ENCODE assay signal across 36 cellular contexts in the genomic region with DNA sequence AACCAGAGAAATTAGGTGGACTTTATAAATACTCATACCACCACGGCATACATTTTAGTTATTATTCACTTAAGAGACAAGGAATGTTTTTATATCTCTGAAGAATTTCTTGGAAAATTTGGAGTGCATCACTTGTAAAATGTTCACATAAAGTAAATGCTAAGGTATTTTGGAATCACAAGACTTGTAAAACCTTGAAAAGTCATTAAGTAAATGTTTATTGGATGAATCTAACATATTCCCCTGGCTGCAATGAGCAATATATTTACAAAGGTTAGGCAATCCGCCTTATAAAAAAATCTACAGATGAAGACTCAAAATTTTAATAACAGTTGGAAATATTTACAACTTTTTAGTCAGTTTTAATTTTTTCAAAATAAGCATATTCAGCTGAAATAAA.
"Had no signal": no experiment of that assay in that cellular context is flagged by ENCODE, and none has a peak within 500 bp of the region (broad histone marks: within the 10 kb centered on the region; RNA-seq: fewer than 3 reads in every experiment).

No MANE protein-coding gene starts in this region.

- DNase-seq: Karpas-422, Kasumi-1, MG63, MM.1S, MV-4-11, NCI-H1048, NCI-H1092, NCI-H1092 treated with DMSO at 0.1 percent for 48 hours, NCI-H1105, NCI-H1105 treated with DMSO at 0.1 percent for 48 hours, NCI-H1417, NCI-H1417 treated with DMSO at 0.1 percent for 48 hours, NCI-H1436, NCI-H1436 treated with DMSO at 0.1 percent for 48 hours, NCI-H146, NCI-H1694, NCI-H1694 treated with DMSO at 0.1 percent for 48 hours, NCI-H187, NCI-H187 treated with DMSO at 0.1 percent for 48 hours, NCI-H1930, NCI-H2029, NCI-H2029 treated with DMSO at 0.1 percent for 48 hours, NCI-H2081, NCI-H2081 treated with DMSO at 0.1 percent for 48 hours, NCI-H2107, NCI-H2171, NCI-H2171 treated with DMSO at 0.1 percent for 48 hours, NCI-H2227 treated with DMSO at 0.1 percent for 48 hours, NCI-H226, NCI-H345, NCI-H446, NCI-H446 treated with DMSO at 0.1 percent for 48 hours, NCI-H510A, NCI-H510A treated with DMSO at 0.1 percent for 48 hours, NCI-H524, NCI-H524 treated with DMSO at 0.1 percent for 48 hours had no signal

- H3K9me3 ChIP-seq: MG63 had no signal

- H3K27me3 ChIP-seq: MG63 had no signal

- H3K36me3 ChIP-seq: MG63 had no signal

- H3K4me3 ChIP-seq: MG63 had no signal
